Comparison of ENCODE assay signal across 2 cellular contexts in the genomic region with DNA sequence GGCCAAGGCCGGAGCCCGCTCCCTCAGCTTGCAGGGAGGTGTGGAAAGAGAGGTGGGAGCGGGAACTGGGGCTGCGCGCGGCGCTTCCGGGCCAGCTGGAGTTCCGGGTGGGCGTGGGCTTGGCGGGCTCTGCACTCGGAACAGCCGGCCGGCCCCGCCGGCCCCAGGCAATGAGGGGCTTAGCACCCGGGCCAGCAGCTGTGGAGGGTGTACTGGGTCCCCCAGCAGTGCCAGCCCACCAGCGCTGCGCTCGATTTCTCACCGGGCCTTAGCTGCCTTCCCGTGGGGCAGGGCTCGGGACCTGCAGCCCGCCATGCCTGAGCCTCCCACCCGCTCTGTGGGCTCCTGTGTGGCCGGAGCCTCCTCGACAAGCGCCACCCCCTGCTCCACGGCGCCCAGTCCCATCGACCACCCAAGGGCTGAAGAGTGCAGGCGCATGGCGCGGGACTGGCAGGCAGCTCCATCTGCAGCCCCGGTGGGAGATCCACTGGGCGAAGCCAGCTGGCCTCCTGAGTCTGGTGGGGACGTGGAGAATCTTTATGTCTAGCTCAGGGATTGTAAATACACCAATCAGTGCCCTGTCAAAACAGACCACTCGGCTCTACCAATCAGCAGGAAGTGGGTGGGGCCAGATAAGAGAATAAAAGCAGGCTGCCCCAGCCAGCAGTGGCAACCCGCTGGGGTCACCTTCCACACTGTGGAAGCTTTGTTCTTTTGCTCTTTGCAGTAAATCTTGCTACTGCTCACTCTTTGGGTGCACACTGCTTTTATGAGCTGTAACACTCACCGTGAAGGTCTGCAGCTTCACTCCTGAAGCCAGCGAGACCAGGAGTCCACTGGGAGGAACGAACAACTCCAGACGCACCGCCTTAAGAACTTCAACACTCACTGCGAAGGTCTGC. TPM values are rescaled to one million over a fixed set of nuclear protein-coding genes. Genes with fewer than 3 reads are reported as not detected.
"Had no signal": no experiment of that assay in that cellular context is flagged by ENCODE, and none has a peak within 500 bp of the region (broad histone marks: within the 10 kb centered on the region; RNA-seq: fewer than 3 reads in every experiment).

No MANE protein-coding gene starts in this region.

RNA-seq across cellular contexts. Expression of a gene that starts 34.9 kb away (rescaled TPM):
- total RNA-seq: colonic mucosa, endodermal cell had no signal
